ENCODE assay signal across 8 cellular contexts in the genomic region with DNA sequence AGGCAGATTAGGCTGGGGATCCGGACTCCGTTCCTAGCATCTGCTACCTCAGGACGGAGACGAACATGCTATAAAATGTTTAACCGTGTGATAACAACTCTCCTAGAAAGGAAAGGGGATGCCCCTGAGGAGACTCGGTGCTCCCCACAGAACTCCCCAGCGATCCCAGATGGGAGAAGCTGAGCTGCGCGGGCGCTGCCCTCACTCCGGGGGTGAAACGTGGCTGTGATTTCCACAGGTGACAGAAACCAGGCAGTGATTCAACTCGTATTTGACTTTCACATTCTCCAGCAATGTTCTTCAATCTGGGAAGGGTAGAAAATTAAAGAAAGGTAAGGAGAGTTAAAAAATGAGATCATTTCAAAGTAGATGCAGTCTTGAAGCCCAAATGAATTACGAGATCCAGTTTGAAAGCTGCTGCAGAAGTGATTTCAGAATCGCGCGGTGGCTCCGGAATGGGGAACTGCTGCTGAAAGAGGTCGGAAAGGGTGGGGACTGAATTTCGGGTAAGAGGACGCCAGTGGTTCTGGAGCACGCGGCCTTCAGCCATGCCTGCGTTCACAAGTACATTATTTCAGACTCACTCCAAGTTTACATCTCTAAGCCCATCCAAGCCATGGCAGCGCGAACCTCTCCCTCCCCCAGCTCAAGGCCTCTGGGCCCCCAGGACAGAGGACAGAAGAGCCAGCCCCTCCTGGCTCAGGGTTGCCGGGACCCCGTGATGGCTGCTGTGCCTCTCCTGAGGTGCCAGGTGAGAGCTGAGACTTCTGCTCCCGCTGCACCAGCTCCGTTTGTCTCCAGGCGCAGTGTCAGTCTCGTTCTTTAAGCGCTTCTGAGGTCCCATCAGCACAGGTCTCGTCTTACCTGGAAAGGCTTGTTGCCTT. TPM values are rescaled to one million over a fixed set of nuclear protein-coding genes. Genes with fewer than 3 reads are reported as not detected.
DNase-seq lines count a peak whose midpoint lies in the region; ATAC-seq and TF ChIP-seq lines count a peak whose summit lies in the region.

No MANE protein-coding gene starts in this region.

- H3K36me3 ChIP-seq in SU-DHL-6 (ENCODE audit: low read length) (no peaks in the 10 kb centered on the region), sigmoid colon (no peaks in the 10 kb centered on the region)

- H3K4me3 Mint-ChIP-seq in activated naive CD4-positive, alpha-beta T cell treated with anti-CD3 and anti-CD28 coated beads, Interleukin-2, amount 50 U/mL, for 24 hours: peak overlapping the region; percentile 89

- H3K4me1 ChIP-seq in foreskin keratinocyte: peaks cover 10% of the 10 kb centered on the region
- H3K4me1 ChIP-seq in sigmoid colon: peaks cover 0 to 17% (median 7%) of the 10 kb centered on the region in 4 donors

- WGBS in sigmoid colon, 2 donors: 46 to 49% methylated on average over 34 of the region's 34 CpGs

- H3K27me3 Mint-ChIP-seq in activated naive CD4-positive, alpha-beta T cell treated with anti-CD3 and anti-CD28 coated beads, Interleukin-2, amount 50 U/mL, for 24 hours: peaks cover 10% of the 10 kb centered on the region

- H2AFZ ChIP-seq in SU-DHL-6 (ENCODE audit: low read depth, low read length, severe bottlenecking): no peak overlapping the region

- H3K9me3 ChIP-seq in SU-DHL-6 (ENCODE audit: insufficient read depth, low read length) (no peaks in the 10 kb centered on the region), sigmoid colon (no peaks in the 10 kb centered on the region)

- no peak for DNase-seq in activated naive CD4-positive, alpha-beta T cell treated with anti-CD3 and anti-CD28 coated beads, Interleukin-2, amount 50 U/mL, for 16 hours
- DNase-seq in foreskin keratinocyte (no peak), sigmoid colon (no peak), NCI-H2029 treated with DMSO at 0.1 percent for 48 hours (lab: John Stamatoyannopoulos, UW) (no peak), kidney glomerular epithelial cell (lab: John Stamatoyannopoulos, UW) (no peak)

- no peaks in the 10 kb centered on the region for H3F3A ChIP-seq in SU-DHL-6 (ENCODE audit: insufficient read depth)

- no peak for TF ChIP-seq CTCF in SU-DHL-6 (IDR thresholded peaks at IDR 0.05; ENCODE audit: insufficient read depth, low read length, poor library complexity, severe bottlenecking)
- TF ChIP-seq CTCF in foreskin keratinocyte (conservative IDR thresholded peaks at IDR 0.05): no peak
- no peak for TF ChIP-seq CTCF in sigmoid colon (IDR thresholded peaks at IDR 0.05)

- no peaks in the 10 kb centered on the region for H4K20me1 ChIP-seq in SU-DHL-6 (ENCODE audit: low read depth, low read length)

- H3K4me2 ChIP-seq in SU-DHL-6 (ENCODE audit: low read depth, low read length, poor library complexity, severe bottlenecking): peak overlapping the region; percentile 49

- H3K36me3 Mint-ChIP-seq in activated naive CD4-positive, alpha-beta T cell treated with anti-CD3 and anti-CD28 coated beads, Interleukin-2, amount 50 U/mL, for 24 hours: no peaks in the 10 kb centered on the region

- no peak overlapping the region for H3K27ac ChIP-seq in SU-DHL-6 (ENCODE audit: low read depth, low read length)
- H3K27ac ChIP-seq in foreskin keratinocyte: no peak overlapping the region
- H3K27ac ChIP-seq in sigmoid colon: peak overlapping the region in 3 of 4 donors; percentile 62 to 70 (median 64)

- ATAC-seq in foreskin keratinocyte (peak; percentile 36), GM18907 (IDR thresholded peaks at IDR 0.05; ENCODE audit: unreplicated experiment) (no peak)

- H3K27ac Mint-ChIP-seq in activated naive CD4-positive, alpha-beta T cell treated with anti-CD3 and anti-CD28 coated beads, Interleukin-2, amount 50 U/mL, for 24 hours: no peak overlapping the region

- H3K4me3 ChIP-seq in SU-DHL-6 (ENCODE audit: insufficient read depth, low read length, poor library complexity, severe bottlenecking) (no peak overlapping the region), sigmoid colon (peak overlapping the region; percentile 29 to 61 (median 60))

- no peak for TF ChIP-seq POLR2A in sigmoid colon (IDR thresholded peaks at IDR 0.05)

- H3K27me3 ChIP-seq in SU-DHL-6 (ENCODE audit: low read length): no peaks in the 10 kb centered on the region
- H3K27me3 ChIP-seq in foreskin keratinocyte: no peaks in the 10 kb centered on the region
- no peaks in the 10 kb centered on the region for H3K27me3 ChIP-seq in sigmoid colon

- no peaks in the 10 kb centered on the region for H3K9me3 Mint-ChIP-seq in activated naive CD4-positive, alpha-beta T cell treated with anti-CD3 and anti-CD28 coated beads, Interleukin-2, amount 50 U/mL, for 24 hours

- no peaks in the 10 kb centered on the region for H3K9me2 ChIP-seq in SU-DHL-6 (replicated peaks; ENCODE audit: insufficient read depth, low read length)

- H3K9ac ChIP-seq in SU-DHL-6 (ENCODE audit: low read length): no peak overlapping the region

- intact Hi-C loops in sigmoid colon (cut with DNase I): no loop called here

- H3K79me2 ChIP-seq in SU-DHL-6 (ENCODE audit: insufficient read depth, low read length): no peaks in the 10 kb centered on the region

- no peak for TF ChIP-seq EP300 in sigmoid colon (IDR thresholded peaks at IDR 0.05)

- peaks cover 18% of the 10 kb centered on the region for H3K4me1 Mint-ChIP-seq in activated naive CD4-positive, alpha-beta T cell treated with anti-CD3 and anti-CD28 coated beads, Interleukin-2, amount 50 U/mL, for 24 hours

RNA-seq across cellular contexts. Expression of a gene that starts 39.5 kb away (rescaled TPM):
- total RNA-seq in foreskin keratinocyte (23.6 and 23.9 TPM in 2 replicates), sigmoid colon (10 to 100 TPM; 13.0 to 18.0 (median 13.3) TPM)
- polyA plus RNA-seq in foreskin keratinocyte (5.7 and 7.0 TPM in 2 replicates), sigmoid colon (10 to 100 TPM in 1 of 3 donors, 1 to 10 TPM in 2; 3.6 to 10.3 (median 4.9) TPM)

Comparison
In these comparisons a context has a peak if more than half of its experiments do, and no peak if none do; other contexts are left out.
1. H3K27ac ChIP-seq: peak in sigmoid colon (3 of 4); none in SU-DHL-6 (single experiment) and foreskin keratinocyte (single experiment).